In genomic region chr11:77126156-77126775, GRCh38 we compare ENCODE assay signal across 17 cellular contexts. TPM values are rescaled to one million over a fixed set of nuclear protein-coding genes. Genes with fewer than 3 reads are reported as not detected.
A peak's percentile ranks its signal among the peaks of the same experiment; 100 is the strongest.
DNase-seq lines count a peak whose midpoint lies in the region; ATAC-seq, FAIRE-seq and TF ChIP-seq lines count a peak whose summit lies in the region.
"Had no signal": no experiment of that assay in that cellular context is flagged by ENCODE, and none has a peak within 500 bp of the region (broad histone marks: within the 10 kb centered on the region; RNA-seq: fewer than 3 reads in every experiment).

No MANE protein-coding gene starts in this region.

- H3K36me3 ChIP-seq in right atrium auricular region (no peaks in the 10 kb centered on the region), iPS-15b (ENCODE audit: control insufficient read depth, insufficient read depth, low read length) (peaks cover under 1% of the 10 kb centered on the region)
- H3K36me3 ChIP-seq: breast epithelium, thyroid gland had no signal

- H3K27ac ChIP-seq in right atrium auricular region = no peak overlapping the region
- H3K27ac ChIP-seq: breast epithelium, psoas muscle, thyroid gland had no signal

- in situ Hi-C loops in KBM-7 (cut with MboI; ENCODE audit: low pct_unique_long_range_greater_than_20kb, low sequenced_read_pairs) = loop anchor here (10.0 kb wide), 1 partner anchor 59 kb away; no protein-coding TSS in a partner anchor

- H3K9me3 ChIP-seq in right atrium auricular region (no peaks in the 10 kb centered on the region), iPS-15b (ENCODE audit: control insufficient read depth, insufficient read depth, low read length) (no peaks in the 10 kb centered on the region)
- H3K9me3 ChIP-seq: breast epithelium, psoas muscle, thyroid gland had no signal

- intact Hi-C loops in left ventricle myocardium superior (cut with micrococcal nuclease) = loop anchor here (2.0 kb wide), 1 partner anchor 63 kb away; no protein-coding TSS in a partner anchor

- no peaks in the 10 kb centered on the region for H3K27me3 ChIP-seq in right atrium auricular region
- H3K27me3 ChIP-seq in iPS-15b (ENCODE audit: control insufficient read depth, insufficient read depth, low read length) = no peaks in the 10 kb centered on the region
- H3K27me3 ChIP-seq: breast epithelium, thyroid gland had no signal

- DNase-seq in left ventricle myocardium superior (peak; percentile 28), right atrium auricular region (ENCODE audit: low spot score) (no peak), NCI-H69 (lab: John Stamatoyannopoulos, UW) (peak; percentile 28), urothelium cell line (ENCODE audit: low spot score) (no peak), cerebellar nuclear complex (lab: John Stamatoyannopoulos, UW) (no peak), RKO (ENCODE audit: low spot score) (no peak), KBM-7 (no peak)
- DNase-seq: AML-193, GF-D8, GOT3 had no signal

- TF ChIP-seq CTCF in right atrium auricular region (IDR thresholded peaks at IDR 0.05) = no peak

- ATAC-seq in left ventricle myocardium superior = no peak

- H3K9ac ChIP-seq in iPS-15b (ENCODE audit: low read depth, low read length) = no peak overlapping the region

- FAIRE-seq in urothelium cell line (lab: Jason Lieb, UNC) = peak; percentile 53
- FAIRE-seq: frontal cortex, GM18507 had no signal

- H3K4me3 ChIP-seq in right atrium auricular region = no peak overlapping the region
- H3K4me3 ChIP-seq in iPS-15b (ENCODE audit: low read depth, low read length) = peak overlapping the region; percentile 53

- H3K4me1 ChIP-seq in right atrium auricular region (peaks cover 0 to 35% of the 10 kb centered on the region in 2 donors), iPS-15b (ENCODE audit: control insufficient read depth, insufficient read depth, low read length) (peaks cover 3% of the 10 kb centered on the region)

RNA-seq across cellular contexts. Expression of gene MYO7A, which starts 1.8 kb away (rescaled TPM):
- total RNA-seq in left ventricle myocardium superior (4.6 TPM), right atrium auricular region (1 to 10 TPM; 1.4 to 5.0 TPM)
- total RNA-seq: activated CD8-positive, alpha-beta T cell treated with anti-CD3 and anti-CD28 coated beads, Interleukin-2, amount 10 ng/mL, durations not matched to agents 7 days and 5 days had no signal

RNA-seq across cellular contexts. Expression of gene OMP, which starts 23.6 kb away (rescaled TPM):
- total RNA-seq in left ventricle myocardium superior = not detected
- not detected for total RNA-seq in right atrium auricular region
- total RNA-seq: activated CD8-positive, alpha-beta T cell treated with anti-CD3 and anti-CD28 coated beads, Interleukin-2, amount 10 ng/mL, durations not matched to agents 7 days and 5 days; breast epithelium; frontal cortex; psoas muscle had no signal

RNA-seq across cellular contexts. Expression of gene CAPN5, which starts 59.5 kb away (rescaled TPM):
- total RNA-seq in left ventricle myocardium superior (2.5 TPM), right atrium auricular region (1 to 10 TPM; 2.6 to 4.0 TPM)

Comparison
In these comparisons a context has a peak if more than half of its experiments do, and no peak if none do; other contexts are left out.
1. DNase-seq: peak in left ventricle myocardium superior (single experiment) and NCI-H69 (single experiment); none in right atrium auricular region (single experiment), urothelium cell line (single experiment), cerebellar nuclear complex (0 of 2), RKO (single experiment) and KBM-7 (single experiment).